Comparison of ENCODE assay signal across 9 cellular contexts in the genomic region with DNA sequence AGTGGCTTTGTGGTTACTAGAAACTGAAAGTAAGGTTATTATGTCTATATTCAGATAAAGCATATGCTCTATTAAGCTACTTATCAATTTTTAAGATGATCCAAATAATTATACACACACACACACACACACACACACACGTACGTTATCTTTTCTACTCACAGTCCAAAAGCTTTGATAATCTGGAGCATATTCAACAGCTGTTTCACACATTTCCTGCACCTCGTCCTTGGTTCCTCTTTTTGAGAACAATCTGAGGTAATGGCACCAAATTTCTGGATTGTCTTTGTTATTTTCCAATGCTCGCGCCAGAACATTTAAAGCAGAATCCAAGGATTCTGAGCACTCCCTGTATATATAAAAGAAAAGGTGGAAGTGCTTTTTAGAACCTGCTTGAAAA. TPM values are rescaled to one million over a fixed set of nuclear protein-coding genes. Genes with fewer than 3 reads are reported as not detected.
A peak's percentile ranks its signal among the peaks of the same experiment; 100 is the strongest.
DNase-seq lines count a peak whose midpoint lies in the region; ATAC-seq and TF ChIP-seq lines count a peak whose summit lies in the region.
"Had no signal": no experiment of that assay in that cellular context is flagged by ENCODE, and none has a peak within 500 bp of the region (broad histone marks: within the 10 kb centered on the region; RNA-seq: fewer than 3 reads in every experiment).

No MANE protein-coding gene starts in this region.

- TF ChIP-seq POLR2A in adrenal gland (IDR thresholded peaks at IDR 0.05), result no peak

- ATAC-seq in GM18870 (IDR thresholded peaks at IDR 0.05; ENCODE audit: unreplicated experiment), result peak; percentile 76
- ATAC-seq in HG03442 (IDR thresholded peaks at IDR 0.05; ENCODE audit: unreplicated experiment), result peak; percentile 70

- DNase-seq in CD1c-positive myeloid dendritic cell (ENCODE audit: extremely low spot score), result peak; percentile 44
- DNase-seq in adrenal gland, result peak in 2 of 7 donors; percentile 18 to 23
- DNase-seq in stimulated activated CD4-positive, alpha-beta T cell treated with anti-CD3 and anti-CD28 coated beads, Interleukin-12 subunit alpha, Interleukin-12 subunit beta, amount 100 ng/mL, for 4 hours, result no peak
- DNase-seq in GM10266 (ENCODE audit: extremely low spot score), result no peak
- no peak for DNase-seq in NCI-H1092 (lab: John Stamatoyannopoulos, UW)
- no peak for DNase-seq in NCI-H82 (lab: John Stamatoyannopoulos, UW)
- DNase-seq: NCI-H446 treated with DMSO at 0.1 percent for 48 hours had no signal

- H3K4me3 ChIP-seq in adrenal gland, result no peak overlapping the region

- H3K27me3 ChIP-seq in adrenal gland, result no peaks in the 10 kb centered on the region

- 17 to 23% (median 23%) methylated on average over 5 of the region's 5 CpGs for WGBS in adrenal gland, 4 donors

- H3K9me3 ChIP-seq in adrenal gland (replicated peaks in 1 of 3), result no peaks in the 10 kb centered on the region

- H3K4me1 ChIP-seq in adrenal gland (replicated peaks in 1 of 2), result peaks cover 10 to 18% of the 10 kb centered on the region in 2 donors

- TF ChIP-seq CTCF in adrenal gland (IDR thresholded peaks at IDR 0.05) (no peak), GM10266 (IDR thresholded peaks at IDR 0.05; ENCODE audit: control insufficient read depth, insufficient read depth, low read depth, missing control alignments) (no peak)

- intact Hi-C loops in adrenal gland (cut with DNase I), result no loop called here

- peaks cover 0 to 79% of the 10 kb centered on the region in 2 donors for H3K36me3 ChIP-seq in adrenal gland (replicated peaks in 1 of 2)

- H3K27ac ChIP-seq in adrenal gland, result peak overlapping the region; percentile 13 to 63 (median 23)

RNA-seq across cellular contexts. Expression of a gene that starts 37.5 kb away (rescaled TPM):
- total RNA-seq in adrenal gland, result 10 to 100 TPM; 11.8 to 56.2 (median 28.8) TPM
- polyA plus RNA-seq in adrenal gland, result 10 to 100 TPM; 25.0 to 41.9 (median 29.4) TPM

RNA-seq across cellular contexts. Expression of a gene that starts 38.0 kb away (rescaled TPM):
- 10 to 100 TPM in 2 of 8 donors, 1 to 10 TPM in 5, under 1 TPM in 1; 0.95 to 15.7 (median 5.0) TPM for total RNA-seq in adrenal gland
- 10 to 100 TPM in 1 of 3 donors, 1 to 10 TPM in 2; 3.3 to 11.9 (median 4.9) TPM for polyA plus RNA-seq in adrenal gland

RNA-seq across cellular contexts. Expression of a gene that starts 59.8 kb away (rescaled TPM):
- 10 to 100 TPM; 12.2 to 21.1 (median 18.8) TPM for total RNA-seq in adrenal gland
- polyA plus RNA-seq in adrenal gland, result 1 to 10 TPM; 2.8 to 7.9 (median 4.4) TPM
